Comparison of ENCODE assay signal across 18 cellular contexts in genomic region chr5:173004447-173004846, GRCh38. TPM values are rescaled to one million over a fixed set of nuclear protein-coding genes. Genes with fewer than 3 reads are reported as not detected.
DNase-seq lines count a peak whose midpoint lies in the region; ATAC-seq and TF ChIP-seq lines count a peak whose summit lies in the region.
"Had no signal": no experiment of that assay in that cellular context is flagged by ENCODE, and none has a peak within 500 bp of the region (broad histone marks: within the 10 kb centered on the region; RNA-seq: fewer than 3 reads in every experiment).

No MANE protein-coding gene starts in this region.

- H3K36me3 ChIP-seq in OCI-LY3 (replicated peaks; ENCODE audit: low read depth, low read length) (peaks cover 17% of the 10 kb centered on the region), neural progenitor cell (no peaks in the 10 kb centered on the region)

- H3K27me3 Mint-ChIP-seq in activated naive CD4-positive, alpha-beta T cell treated with anti-CD3 and anti-CD28 coated beads, Interleukin-2, amount 50 U/mL, for 24 hours: no peaks in the 10 kb centered on the region
- H3K27me3 Mint-ChIP-seq in activated naive CD4-positive, alpha-beta T cell treated with anti-CD3 and anti-CD28 coated beads for 36 hours (ENCODE audit: low read depth): no peaks in the 10 kb centered on the region
- H3K27me3 Mint-ChIP-seq in effector memory CD8-positive, alpha-beta T cell: no peaks in the 10 kb centered on the region
- H3K27me3 Mint-ChIP-seq in neural progenitor cell (ENCODE audit: insufficient read depth, low read depth): peaks cover 2% of the 10 kb centered on the region

- no peak for DNase-seq in activated naive CD4-positive, alpha-beta T cell treated with anti-CD3 and anti-CD28 coated beads for 36 hours
- DNase-seq in effector memory CD8-positive, alpha-beta T cell: no peak
- DNase-seq in neural progenitor cell (ENCODE audit: low spot score) (no peak), NCI-H1105 (lab: John Stamatoyannopoulos, UW) (no peak)
- DNase-seq: Caco-2, NCI-H1092, NCI-H1694 treated with DMSO at 0.1 percent for 48 hours, NCI-H2107, NCI-H226, NCI-H524 treated with DMSO at 0.1 percent for 48 hours, Right ventricle myocardium superior had no signal

- H3K27me3 ChIP-seq in OCI-LY3 (ENCODE audit: low read depth, low read length) (no peaks in the 10 kb centered on the region), neural progenitor cell (no peaks in the 10 kb centered on the region)
- H3K27me3 ChIP-seq: BLaER1 had no signal

- intact Hi-C loops in activated naive CD4-positive, alpha-beta T cell treated with anti-CD3 and anti-CD28 coated beads for 36 hours (cut with micrococcal nuclease): no loop called here

- no peak for TF ChIP-seq CTCF in OCI-LY3 (IDR thresholded peaks at IDR 0.05; ENCODE audit: low read depth, low read length)
- no peak for TF ChIP-seq CTCF in neural progenitor cell (IDR thresholded peaks at IDR 0.05)

- H2AFZ ChIP-seq in OCI-LY3 (ENCODE audit: low read depth, low read length): no peak overlapping the region
- H2AFZ ChIP-seq in neural progenitor cell (replicated peaks): no peak overlapping the region

- H3K4me1 ChIP-seq in OCI-LY3 (ENCODE audit: low read length) (peaks cover 34% of the 10 kb centered on the region), neural progenitor cell (peaks cover 14% of the 10 kb centered on the region)
- H3K4me1 ChIP-seq: Caco-2 had no signal

- H3K4me1 Mint-ChIP-seq in activated naive CD4-positive, alpha-beta T cell treated with anti-CD3 and anti-CD28 coated beads, Interleukin-2, amount 50 U/mL, for 24 hours: peaks cover 82% of the 10 kb centered on the region
- peaks cover 73% of the 10 kb centered on the region for H3K4me1 Mint-ChIP-seq in activated naive CD4-positive, alpha-beta T cell treated with anti-CD3 and anti-CD28 coated beads for 36 hours (ENCODE audit: low read depth)
- H3K4me1 Mint-ChIP-seq in effector memory CD8-positive, alpha-beta T cell (ENCODE audit: low read depth in 2 of 2): peaks cover 49 to 81% of the 10 kb centered on the region in 2 donors
- H3K4me1 Mint-ChIP-seq in neural progenitor cell: peaks cover 14% of the 10 kb centered on the region

- H3K36me3 Mint-ChIP-seq in activated naive CD4-positive, alpha-beta T cell treated with anti-CD3 and anti-CD28 coated beads, Interleukin-2, amount 50 U/mL, for 24 hours: peaks cover 14% of the 10 kb centered on the region
- peaks cover 7% of the 10 kb centered on the region for H3K36me3 Mint-ChIP-seq in activated naive CD4-positive, alpha-beta T cell treated with anti-CD3 and anti-CD28 coated beads for 36 hours (ENCODE audit: low read depth)
- peaks cover 1% of the 10 kb centered on the region for H3K36me3 Mint-ChIP-seq in effector memory CD8-positive, alpha-beta T cell (ENCODE audit: insufficient read depth)
- H3K36me3 Mint-ChIP-seq in neural progenitor cell: no peaks in the 10 kb centered on the region

- CTCF ChIA-PET in activated naive CD4-positive, alpha-beta T cell treated with anti-CD3 and anti-CD28 coated beads for 36 hours (lab: Charles Lee): interaction anchor here (0.6 kb wide), 1 partner anchor 216 kb away, joined by 3 read pairs; no protein-coding TSS in a partner anchor

- H3K9me3 ChIP-seq in OCI-LY3 (ENCODE audit: insufficient read depth, low read length) (no peaks in the 10 kb centered on the region), neural progenitor cell (ENCODE audit: low read depth) (no peaks in the 10 kb centered on the region)
- H3K9me3 ChIP-seq: BLaER1, Caco-2 had no signal

- peak overlapping the region; percentile 73 for H3K27ac Mint-ChIP-seq in activated naive CD4-positive, alpha-beta T cell treated with anti-CD3 and anti-CD28 coated beads, Interleukin-2, amount 50 U/mL, for 24 hours
- no peak overlapping the region for H3K27ac Mint-ChIP-seq in activated naive CD4-positive, alpha-beta T cell treated with anti-CD3 and anti-CD28 coated beads for 36 hours
- peak overlapping the region; percentile 11 to 66 for H3K27ac Mint-ChIP-seq in effector memory CD8-positive, alpha-beta T cell
- H3K27ac Mint-ChIP-seq in neural progenitor cell: no peak overlapping the region

- H4K20me1 ChIP-seq in OCI-LY3 (ENCODE audit: insufficient read depth, low read length) (peaks cover 84% of the 10 kb centered on the region), neural progenitor cell (ENCODE audit: low read depth) (peaks cover 23% of the 10 kb centered on the region)

- H3F3A ChIP-seq in neural progenitor cell (ENCODE audit: low read depth): no peaks in the 10 kb centered on the region

- H3K4me3 Mint-ChIP-seq in activated naive CD4-positive, alpha-beta T cell treated with anti-CD3 and anti-CD28 coated beads, Interleukin-2, amount 50 U/mL, for 24 hours: no peak overlapping the region
- H3K4me3 Mint-ChIP-seq in activated naive CD4-positive, alpha-beta T cell treated with anti-CD3 and anti-CD28 coated beads for 36 hours: no peak overlapping the region
- H3K4me3 Mint-ChIP-seq in effector memory CD8-positive, alpha-beta T cell: peak overlapping the region in 1 of 2 donors; percentile 4
- no peak overlapping the region for H3K4me3 Mint-ChIP-seq in neural progenitor cell

- no peak for ATAC-seq in effector memory CD8-positive, alpha-beta T cell (replicated peaks)
- ATAC-seq in GM18858 (IDR thresholded peaks at IDR 0.05; ENCODE audit: unreplicated experiment) (no peak), HG03196 (IDR thresholded peaks at IDR 0.05; ENCODE audit: unreplicated experiment) (no peak)

- H3K4me2 ChIP-seq in OCI-LY3 (ENCODE audit: low read length) (no peak overlapping the region), neural progenitor cell (peak overlapping the region; percentile 41)
- H3K4me2 ChIP-seq: BLaER1, KMS-11 had no signal

- peaks cover 99% of the 10 kb centered on the region for H3K79me2 ChIP-seq in OCI-LY3 (ENCODE audit: low read length)
- H3K79me2 ChIP-seq in neural progenitor cell (ENCODE audit: low read depth): peaks cover 88% of the 10 kb centered on the region

- peak overlapping the region; percentile 15; the same call in 1 of the 2 replicates for H3K27ac ChIP-seq in OCI-LY3 (ENCODE audit: low read length)
- H3K27ac ChIP-seq in neural progenitor cell: peak overlapping the region; percentile 71
- H3K27ac ChIP-seq: BLaER1, KMS-11, SK-N-MC had no signal

- no peaks in the 10 kb centered on the region for H3K9me3 Mint-ChIP-seq in activated naive CD4-positive, alpha-beta T cell treated with anti-CD3 and anti-CD28 coated beads, Interleukin-2, amount 50 U/mL, for 24 hours
- no peaks in the 10 kb centered on the region for H3K9me3 Mint-ChIP-seq in activated naive CD4-positive, alpha-beta T cell treated with anti-CD3 and anti-CD28 coated beads for 36 hours
- H3K9me3 Mint-ChIP-seq in effector memory CD8-positive, alpha-beta T cell: no peaks in the 10 kb centered on the region
- no peaks in the 10 kb centered on the region for H3K9me3 Mint-ChIP-seq in neural progenitor cell

- no peak overlapping the region for H3K4me3 ChIP-seq in OCI-LY3 (ENCODE audit: low read length)
- H3K4me3 ChIP-seq in neural progenitor cell: no peak overlapping the region
- H3K4me3 ChIP-seq: BLaER1, SK-N-MC had no signal

- H3K9ac ChIP-seq in OCI-LY3 (ENCODE audit: low read length) (no peak overlapping the region), neural progenitor cell (no peak overlapping the region)
- H3K9ac ChIP-seq: BLaER1, KMS-11 had no signal

RNA-seq across cellular contexts. Expression of gene ATP6V0E1, which starts 20.9 kb away (rescaled TPM):
- total RNA-seq in activated naive CD4-positive, alpha-beta T cell treated with anti-CD3 and anti-CD28 coated beads for 36 hours: 10 to 100 TPM; 70.9 to 71.9 TPM
- 43.7 and 72.4 TPM in 2 replicates for total RNA-seq in neural progenitor cell (ENCODE audit: low replicate concordance)

RNA-seq across cellular contexts. Expression of gene RPL26L1, which starts 45.2 kb away (rescaled TPM):
- 10 to 100 TPM; 75.4 to 82.7 TPM for total RNA-seq in activated naive CD4-positive, alpha-beta T cell treated with anti-CD3 and anti-CD28 coated beads for 36 hours
- total RNA-seq in neural progenitor cell (ENCODE audit: low replicate concordance): 55.7 and 99.3 TPM in 2 replicates

RNA-seq across cellular contexts. Expression of gene CREBRF, which starts 51.7 kb away (rescaled TPM):
- total RNA-seq in activated naive CD4-positive, alpha-beta T cell treated with anti-CD3 and anti-CD28 coated beads for 36 hours: 10 to 100 TPM; 17.0 to 18.3 TPM
- total RNA-seq in neural progenitor cell (ENCODE audit: low replicate concordance): 13.0 and 14.3 TPM in 2 replicates

Comparison
In these comparisons a context has a peak if more than half of its experiments do, and no peak if none do; other contexts are left out.
1. H3K27ac Mint-ChIP-seq: peak in activated naive CD4-positive, alpha-beta T cell treated with anti-CD3 and anti-CD28 coated beads, Interleukin-2, amount 50 U/mL, for 24 hours (single experiment) and effector memory CD8-positive, alpha-beta T cell (2 of 2); none in activated naive CD4-positive, alpha-beta T cell treated with anti-CD3 and anti-CD28 coated beads for 36 hours (single experiment) and neural progenitor cell (single experiment).